Comparison of ENCODE assay signal across 8 cellular contexts in the genomic region with DNA sequence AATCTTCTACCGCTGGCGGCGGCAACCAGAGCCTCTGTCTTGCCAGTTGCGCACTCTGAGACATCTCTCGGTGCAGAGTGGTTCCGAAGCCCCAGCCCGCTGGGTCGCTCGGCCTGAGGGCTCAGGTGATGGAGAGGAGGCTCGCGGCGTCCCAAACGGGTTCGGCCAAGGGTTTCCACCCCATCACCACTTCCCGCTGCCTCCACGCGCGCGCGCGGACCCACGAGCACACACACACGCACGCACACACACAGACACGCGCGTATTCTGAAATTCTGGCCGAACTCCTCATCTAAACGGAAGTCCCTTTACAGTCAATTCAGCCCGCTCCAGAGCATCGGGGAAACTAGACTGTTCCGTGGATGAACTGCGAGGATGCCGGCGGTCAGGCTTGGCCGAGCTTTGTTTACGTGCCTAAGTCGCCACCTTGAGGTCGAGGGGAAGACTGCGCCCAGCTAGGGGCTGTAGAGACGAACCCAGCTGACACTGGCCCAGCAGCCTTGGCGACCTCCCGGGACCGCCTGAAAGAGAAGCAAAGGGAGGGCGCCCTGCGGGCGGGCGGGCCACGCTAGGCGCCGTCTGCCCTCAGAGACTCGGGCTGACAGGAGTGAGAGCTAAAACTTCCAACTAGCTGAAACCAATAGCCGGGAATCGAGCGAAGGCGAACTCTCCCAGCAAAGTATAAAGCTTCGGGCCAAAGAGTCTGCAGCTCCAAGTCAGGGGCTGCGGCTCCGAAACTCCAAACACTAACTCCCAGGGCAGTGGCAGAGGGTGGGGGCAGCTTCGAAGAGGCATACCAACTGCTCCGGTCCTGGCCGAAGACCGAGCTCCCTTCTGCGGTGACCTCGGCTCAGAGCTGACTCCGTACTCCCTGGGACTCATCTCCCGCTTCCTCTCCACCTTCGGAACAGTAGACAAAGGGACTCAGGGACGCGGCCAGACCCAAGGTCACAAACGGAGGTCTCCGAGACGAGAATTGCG.
DNase-seq lines count a peak whose midpoint lies in the region; ATAC-seq and TF ChIP-seq lines count a peak whose summit lies in the region.

No MANE protein-coding gene starts in this region.

- TF ChIP-seq POLR2A in ovary (IDR thresholded peaks at IDR 0.05): no peak

- H3K27me3 ChIP-seq in RWPE2 (ENCODE audit: insufficient read depth, poor library complexity, severe bottlenecking) (peaks cover 97% of the 10 kb centered on the region), cardiac muscle cell (peaks cover 94% of the 10 kb centered on the region), ovary (no peaks in the 10 kb centered on the region)

- TF ChIP-seq CTCF in GM10266 (IDR thresholded peaks at IDR 0.05; ENCODE audit: control insufficient read depth, insufficient read depth, low read depth, missing control alignments): peak; percentile 92
- TF ChIP-seq CTCF in RWPE2 (IDR thresholded peaks at IDR 0.05; ENCODE audit: poor library complexity, severe bottlenecking): peak; percentile 86
- TF ChIP-seq CTCF in cardiac muscle cell (IDR thresholded peaks at IDR 0.05; ENCODE audit: low read depth, low read length): peak; percentile 86
- peak; percentile 54 to 69 (median 66) for TF ChIP-seq CTCF in ovary (IDR thresholded peaks at IDR 0.05)

- 1 to 3% (median 2%) methylated on average over 59 to 74 of the region's 74 CpGs for WGBS in ovary, 3 donors
- 1% methylated on average over 74 of the region's 74 CpGs for WGBS in urinary bladder

- no peak overlapping the region for H3K27ac ChIP-seq in RWPE2 (ENCODE audit: poor library complexity, severe bottlenecking)
- H3K27ac ChIP-seq in cardiac muscle cell: no peak overlapping the region
- no peak overlapping the region for H3K27ac ChIP-seq in ovary
- H3K27ac ChIP-seq in urinary bladder (ENCODE audit: low read depth): no peak overlapping the region

- DNase-seq in GM10266 (ENCODE audit: extremely low spot score): peak; percentile 83
- DNase-seq in HEK293T (ENCODE audit: extremely low spot score): peak; percentile 84
- DNase-seq in M059J (ENCODE audit: low read depth): peak; percentile 77
- DNase-seq in RWPE2 (ENCODE audit: low spot score): peak; percentile 77
- peak; percentile 38 for DNase-seq in activated naive CD8-positive, alpha-beta T cell treated with anti-CD3 and anti-CD28 coated beads, Interleukin-2, amount 50 U/mL, for 16 hours (ENCODE audit: low read depth, low spot score)
- DNase-seq in cardiac muscle cell (ENCODE audit: low read depth in 1 of 2, low spot score in 1 of 2): peak; percentile 90 to 94
- DNase-seq in ovary: peak; percentile 68 to 86 (median 82)

- H3K9me3 ChIP-seq in RWPE2 (ENCODE audit: severe bottlenecking): no peaks in the 10 kb centered on the region
- H3K9me3 ChIP-seq in cardiac muscle cell (ENCODE audit: low read depth): no peaks in the 10 kb centered on the region
- no peaks in the 10 kb centered on the region for H3K9me3 ChIP-seq in ovary

- POLR2A ChIA-PET in HEK293T (lab: Yijun Ruan, JAX): interaction anchor here (0.6 to 1.4 kb wide), 6 partner anchors 10 to 764 kb away, joined by 3 to 4 read pairs (median 3); a partner anchor contains a TSS

- ATAC-seq in RWPE2 (ENCODE audit: low read depth): peak; percentile 97

- no peaks in the 10 kb centered on the region for H3K4me1 ChIP-seq in RWPE2 (ENCODE audit: insufficient read depth, poor library complexity, severe bottlenecking)
- peaks cover 10% of the 10 kb centered on the region for H3K4me1 ChIP-seq in cardiac muscle cell (ENCODE audit: low read depth)
- H3K4me1 ChIP-seq in ovary (ENCODE audit: insufficient read depth): peaks cover 4% of the 10 kb centered on the region
- H3K4me1 ChIP-seq in urinary bladder (ENCODE audit: insufficient read depth): no peaks in the 10 kb centered on the region

- H3K4me3 ChIP-seq in RWPE2 (ENCODE audit: severe bottlenecking) (peak overlapping the region; percentile 8), cardiac muscle cell (peak overlapping the region; percentile 19), ovary (peak overlapping the region; percentile 15), urinary bladder (ENCODE audit: low read depth, low read length) (peak overlapping the region; percentile 24)

- CTCF ChIA-PET in HEK293T (lab: Yijun Ruan, JAX): interaction anchor here (0.5 to 1.9 kb wide), 15 partner anchors 11 to 997 kb away, joined by 3 to 7 read pairs (median 3); no protein-coding TSS in a partner anchor

- intact Hi-C loops in ovary (cut with DNase I): loop anchor here in 2 of 4 donors (5.0 to 10.0 kb wide), 2 partner anchors 1281 to 1289 kb away; no protein-coding TSS in a partner anchor

- TF ChIP-seq EP300 in ovary (IDR thresholded peaks at IDR 0.05): no peak

- H3K36me3 ChIP-seq in RWPE2 (ENCODE audit: low read depth) (no peaks in the 10 kb centered on the region), cardiac muscle cell (no peaks in the 10 kb centered on the region), ovary (no peaks in the 10 kb centered on the region), urinary bladder (ENCODE audit: insufficient read depth) (no peaks in the 10 kb centered on the region)

TF ChIP-seq in HEK293T, 16 proteins besides CTCF, POLR2A, EP300 and RAD21:
- TF ChIP-seq HDGF (IDR thresholded peaks at IDR 0.05; ENCODE audit: borderline replicate concordance) (no peak), BHLHE40 (IDR thresholded peaks at IDR 0.05; ENCODE audit: borderline replicate concordance) (no peak), LEF1 (IDR thresholded peaks at IDR 0.05; ENCODE audit: borderline replicate concordance) (no peak), L3MBTL2 (conservative IDR thresholded peaks at IDR 0.05) (no peak), ELF4 (IDR thresholded peaks at IDR 0.05) (no peak), ZNF384 (IDR thresholded peaks at IDR 0.05) (no peak), FOXA1 (IDR thresholded peaks at IDR 0.05) (no peak), ARNT (IDR thresholded peaks at IDR 0.05) (no peak), SUZ12 (IDR thresholded peaks at IDR 0.05) (no peak), FOXK2 (IDR thresholded peaks at IDR 0.05) (no peak), NFRKB (IDR thresholded peaks at IDR 0.05) (no peak), SP1 (IDR thresholded peaks at IDR 0.05) (no peak), CTBP1 (IDR thresholded peaks at IDR 0.05; ENCODE audit: borderline replicate concordance) (no peak), TARDBP (IDR thresholded peaks at IDR 0.05) (no peak), FOXM1 (IDR thresholded peaks at IDR 0.05; ENCODE audit: borderline replicate concordance) (no peak)
- TF ChIP-seq, protein P1, sequence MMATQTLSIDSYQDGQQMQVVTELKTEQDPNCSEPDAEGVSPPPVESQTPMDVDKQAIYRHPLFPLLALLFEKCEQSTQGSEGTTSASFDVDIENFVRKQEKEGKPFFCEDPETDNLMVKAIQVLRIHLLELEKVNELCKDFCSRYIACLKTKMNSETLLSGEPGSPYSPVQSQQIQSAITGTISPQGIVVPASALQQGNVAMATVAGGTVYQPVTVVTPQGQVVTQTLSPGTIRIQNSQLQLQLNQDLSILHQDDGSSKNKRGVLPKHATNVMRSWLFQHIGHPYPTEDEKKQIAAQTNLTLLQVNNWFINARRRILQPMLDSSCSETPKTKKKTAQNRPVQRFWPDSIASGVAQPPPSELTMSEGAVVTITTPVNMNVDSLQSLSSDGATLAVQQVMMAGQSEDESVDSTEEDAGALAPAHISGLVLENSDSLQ (IDR thresholded peaks at IDR 0.05): no peak

Comparison
In these comparisons a context has a peak if more than half of its experiments do, and no peak if none do; other contexts are left out.
1. DNase-seq: peak in every context shown above with its lines; median percentile 92 in cardiac muscle cell; 84 in HEK293T; 83 in GM10266; 82 in ovary; 77 in M059J; 77 in RWPE2; 38 in activated naive CD8-positive, alpha-beta T cell treated with anti-CD3 and anti-CD28 coated beads, Interleukin-2, amount 50 U/mL, for 16 hours.